In the genomic region with DNA sequence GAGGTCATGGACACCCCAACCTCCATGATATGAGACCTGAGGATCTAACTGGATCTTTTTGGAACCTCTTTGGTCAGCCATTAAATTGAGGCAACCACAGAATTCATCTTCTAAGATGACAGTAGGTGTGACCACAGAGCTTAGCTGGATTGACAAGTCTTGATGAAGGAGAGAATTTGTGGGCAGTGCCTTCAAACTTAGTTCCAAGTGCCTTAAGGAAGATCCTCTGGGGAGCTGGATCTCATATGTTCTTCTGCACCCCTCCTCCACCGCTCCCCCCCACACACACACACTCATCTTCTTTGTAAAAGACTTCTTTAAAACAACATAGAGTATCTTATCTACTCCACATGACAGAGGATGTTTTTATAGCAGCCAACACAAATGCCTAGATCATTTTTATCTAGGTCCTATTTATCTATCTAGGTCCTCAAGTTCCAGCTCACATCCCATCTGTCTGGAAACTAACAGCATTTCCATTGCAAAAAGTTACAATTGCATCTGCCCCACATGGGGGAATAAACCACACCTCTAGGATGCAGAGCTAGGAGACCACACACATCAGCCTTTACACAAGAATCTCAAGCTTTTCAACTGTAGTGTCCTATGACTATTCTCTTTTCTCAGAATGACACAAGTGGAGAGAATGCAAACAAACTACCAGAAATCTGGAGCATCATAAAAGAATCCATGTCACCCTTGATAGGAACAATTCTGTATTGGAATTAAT, we compare ENCODE assay signal across 9 cellular contexts. TPM values are rescaled to one million over a fixed set of nuclear protein-coding genes. Genes with fewer than 3 reads are reported as not detected.
DNase-seq lines count a peak whose midpoint lies in the region; ATAC-seq and TF ChIP-seq lines count a peak whose summit lies in the region.
"Had no signal": no experiment of that assay in that cellular context is flagged by ENCODE, and none has a peak within 500 bp of the region (broad histone marks: within the 10 kb centered on the region; RNA-seq: fewer than 3 reads in every experiment).

No MANE protein-coding gene starts in this region.

- no peak for TF ChIP-seq CTCF in BJ (IDR thresholded peaks at IDR 0.05; ENCODE audit: insufficient read depth, low read depth, low read length)
- TF ChIP-seq CTCF in fibroblast of the aortic adventitia (IDR thresholded peaks at IDR 0.05; ENCODE audit: insufficient read depth, low read length) = no peak

- ATAC-seq in GM19455 (IDR thresholded peaks at IDR 0.05; ENCODE audit: unreplicated experiment) (peak; percentile 62), HG02678 (IDR thresholded peaks at IDR 0.05; ENCODE audit: unreplicated experiment) (no peak)

- CTCF ChIA-PET in BJ (lab: Yijun Ruan, JAX) = interaction anchor here (0.9 to 1.9 kb wide), 4 partner anchors 10 to 90 kb away, joined by 3 to 6 read pairs (median 4); no protein-coding TSS in a partner anchor

- POLR2A ChIA-PET in BJ (lab: Charles Lee) = interaction anchor here (1.0 kb wide), 1 partner anchor 37 kb away, joined by 3 read pairs; a partner anchor contains a TSS

- no peaks in the 10 kb centered on the region for H3K36me3 ChIP-seq in BJ (ENCODE audit: control insufficient read depth, insufficient read depth, low read length)

- DNase-seq in BJ (ENCODE audit: low read depth) = peak; percentile 47
- peak; percentile 57 for DNase-seq in LHCN-M2 (ENCODE audit: low read depth)
- peak; percentile 83 for DNase-seq in fibroblast of the aortic adventitia (ENCODE audit: low read depth)
- no peak for DNase-seq in ecto neural progenitor cell (ENCODE audit: low spot score)
- no peak for DNase-seq in nucleus accumbens (lab: John Stamatoyannopoulos, UW)
- DNase-seq in stimulated activated naive CD4-positive, alpha-beta T cell treated with Interleukin-2 at 50 U/mL for 16 hours (lab: John Stamatoyannopoulos, UW) = no peak
- DNase-seq: activated naive CD4-positive, alpha-beta T cell treated with anti-CD3 and anti-CD28 coated beads for 36 hours had no signal

- no peaks in the 10 kb centered on the region for H3K27me3 ChIP-seq in BJ (ENCODE audit: control insufficient read depth, insufficient read depth, low read length)

- no peak overlapping the region for H3K4me3 ChIP-seq in BJ (ENCODE audit: low read depth, low read length)
- no peak overlapping the region for H3K4me3 ChIP-seq in fibroblast of the aortic adventitia (ENCODE audit: low read depth, low read length)

RNA-seq across cellular contexts. Expression of a gene that starts 37.4 kb away (rescaled TPM):
- 94.5 and 119 TPM in 2 replicates for polyA plus RNA-seq in BJ (2011; rRNA removed)
- 84.5 and 106 TPM in 2 replicates for polyA minus RNA-seq in BJ (2011; rRNA and poly(A)+ RNA removed)
- total RNA-seq in LHCN-M2 (2014; rRNA removed) (59.1 and 73.5 TPM in 2 replicates), fibroblast of the aortic adventitia (ENCODE audit: low replicate concordance) (54.7 and 205 TPM in 2 replicates)
- 33.7 TPM for polyA plus RNA-seq in LHCN-M2 (2012)

Comparison
In these comparisons a context has a peak if more than half of its experiments do, and no peak if none do; other contexts are left out.
1. DNase-seq: peak in BJ (single experiment), LHCN-M2 (single experiment) and fibroblast of the aortic adventitia (single experiment); none in ecto neural progenitor cell (single experiment), nucleus accumbens (0 of 56) and stimulated activated naive CD4-positive, alpha-beta T cell treated with Interleukin-2 at 50 U/mL for 16 hours (single experiment).